11 cellular contexts compared by ENCODE assay signal in genomic region chr9:69190086-69190865, GRCh38. TPM values are rescaled to one million over a fixed set of nuclear protein-coding genes. Genes with fewer than 3 reads are reported as not detected.
DNase-seq lines count a peak whose midpoint lies in the region; ATAC-seq and TF ChIP-seq lines count a peak whose summit lies in the region.
"Had no signal": no experiment of that assay in that cellular context is flagged by ENCODE, and none has a peak within 500 bp of the region (broad histone marks: within the 10 kb centered on the region; RNA-seq: fewer than 3 reads in every experiment).

No MANE protein-coding gene starts in this region.

- no peak overlapping the region for H3K4me3 ChIP-seq in upper lobe of right lung
- H3K4me3 ChIP-seq: thyroid gland had no signal

- H3K4me1 ChIP-seq in upper lobe of right lung: peaks cover 53% of the 10 kb centered on the region

- TF ChIP-seq CTCF in upper lobe of right lung (IDR thresholded peaks at IDR 0.05): no peak
- no peak for TF ChIP-seq CTCF in omental fat pad (IDR thresholded peaks at IDR 0.05)

- no peaks in the 10 kb centered on the region for H3K27me3 ChIP-seq in upper lobe of right lung
- H3K27me3 ChIP-seq: thyroid gland had no signal

- H3K9me3 ChIP-seq in upper lobe of right lung: no peaks in the 10 kb centered on the region
- H3K9me3 ChIP-seq: thyroid gland had no signal

- peak overlapping the region; percentile 18 for H3K27ac ChIP-seq in upper lobe of right lung

- intact Hi-C loops in upper lobe of right lung (cut with DNase I): loop anchor here (5.0 kb wide), 1 partner anchor 143 kb away; no protein-coding TSS in a partner anchor

- peak; percentile 12 for DNase-seq in NCI-H345 (lab: John Stamatoyannopoulos, UW)
- no peak for DNase-seq in NCI-H345 treated with DMSO at 0.1 percent for 48 hours (lab: John Stamatoyannopoulos, UW; ENCODE audit: unreplicated experiment)
- DNase-seq in NCI-H526 treated with DMSO at 0.1 percent for 48 hours (lab: John Stamatoyannopoulos, UW): peak; percentile 86
- DNase-seq in upper lobe of right lung: no peak
- no peak for DNase-seq in omental fat pad (ENCODE audit: low spot score)
- no peak for DNase-seq in kidney tubule cell (ENCODE audit: low spot score)
- DNase-seq in OCI-M2 (lab: John Stamatoyannopoulos, UW; ENCODE audit: unreplicated experiment): no peak
- DNase-seq: naive thymus-derived CD8-positive, alpha-beta T cell; NCI-H748 treated with DMSO at 0.1 percent for 48 hours; thyroid gland had no signal

- no peaks in the 10 kb centered on the region for H3K36me3 ChIP-seq in upper lobe of right lung
- H3K36me3 ChIP-seq: thyroid gland had no signal

- ATAC-seq in HG02938 (IDR thresholded peaks at IDR 0.05; ENCODE audit: unreplicated experiment): peak; percentile 69
- ATAC-seq in upper lobe of right lung: no peak
- no peak for ATAC-seq in omental fat pad (ENCODE audit: low FRiP score)
- ATAC-seq: naive thymus-derived CD8-positive, alpha-beta T cell had no signal

RNA-seq across cellular contexts. Expression of gene TJP2, which starts 16.2 kb away (rescaled TPM):
- total RNA-seq in upper lobe of right lung (131 TPM), omental fat pad (100 to 1,000 TPM; 114 to 221 (median 156) TPM)

Comparison
In these comparisons a context has a peak if more than half of its experiments do, and no peak if none do; other contexts are left out.
1. DNase-seq: peak in NCI-H345 (single experiment) and NCI-H526 treated with DMSO at 0.1 percent for 48 hours (single experiment); none in NCI-H345 treated with DMSO at 0.1 percent for 48 hours (single experiment), upper lobe of right lung (single experiment), omental fat pad (single experiment), kidney tubule cell (single experiment) and OCI-M2 (single experiment).